ENCODE assay signal across 1 cellular context in genomic region chr5:73201547-73202513, GRCh38.
TF ChIP-seq lines count a peak whose summit lies in the region.

No MANE protein-coding gene starts in this region.

TF ChIP-seq in HepG2, 621 proteins besides CTCF, POLR2A, EP300 and RAD21 (continued from another document):
- TF ChIP-seq ZBTB49 (CRISPR knock-in tag; IDR thresholded peaks at IDR 0.05; ENCODE audit: borderline replicate concordance) (no peak), FOXA1 (IDR thresholded peaks at IDR 0.05) (no peak), FOXA1 (CRISPR knock-in tag; IDR thresholded peaks at IDR 0.05) (no peak)
